In genomic region chr17:35716897-35717839, GRCh38 we compare ENCODE assay signal across 2 cellular contexts.
TF ChIP-seq lines count a peak whose summit lies in the region.

No MANE protein-coding gene starts in this region.

TF ChIP-seq in SK-N-SH, 30 proteins besides CTCF, POLR2A, EP300 and RAD21:
- TF ChIP-seq IRF3 (IDR thresholded peaks at IDR 0.05; ENCODE audit: low read depth, low read length): no peak
- peak; percentile 15; the same call in 1 of the 2 replicates for TF ChIP-seq RCOR1 (IDR thresholded peaks at IDR 0.05; ENCODE audit: low read length)
- TF ChIP-seq NRF1 (IDR thresholded peaks at IDR 0.05; ENCODE audit: low read depth, low read length): no peak
- peak; percentile 20; the same call in 1 of the 2 replicates for TF ChIP-seq GATA2 (CRISPR knock-in tag; IDR thresholded peaks at IDR 0.05)
- peak; percentile 34; the same call in 1 of the 2 replicates for TF ChIP-seq MXI1 (IDR thresholded peaks at IDR 0.05; ENCODE audit: low read depth, low read length)

TF ChIP-seq in liver, 16 proteins besides CTCF, POLR2A, EP300 and RAD21 (continued from another document):
- TF ChIP-seq ZBTB33 (IDR thresholded peaks at IDR 0.05) (no peak), EGR1 (IDR thresholded peaks at IDR 0.05; ENCODE audit: low read depth in 2 of 2) (no peak), SP1 (IDR thresholded peaks at IDR 0.05) (peak; percentile 94), HNF4G (IDR thresholded peaks at IDR 0.05) (peak; percentile 55), RXRA (IDR thresholded peaks at IDR 0.05) (peak; percentile 67 to 72), FOXA1 (IDR thresholded peaks at IDR 0.05) (peak; percentile 7), REST (IDR thresholded peaks at IDR 0.05) (no peak), YY1 (IDR thresholded peaks at IDR 0.05) (peak; percentile 64), ATF3 (IDR thresholded peaks at IDR 0.05) (peak; percentile 34), HNF4A (conservative IDR thresholded peaks at IDR 0.05) (peak; percentile 84 to 85), TAF1 (conservative IDR thresholded peaks at IDR 0.05) (no peak), NR2F2 (IDR thresholded peaks at IDR 0.05) (no peak)
